Comparison of ENCODE assay signal across 1 cellular context in the genomic region with DNA sequence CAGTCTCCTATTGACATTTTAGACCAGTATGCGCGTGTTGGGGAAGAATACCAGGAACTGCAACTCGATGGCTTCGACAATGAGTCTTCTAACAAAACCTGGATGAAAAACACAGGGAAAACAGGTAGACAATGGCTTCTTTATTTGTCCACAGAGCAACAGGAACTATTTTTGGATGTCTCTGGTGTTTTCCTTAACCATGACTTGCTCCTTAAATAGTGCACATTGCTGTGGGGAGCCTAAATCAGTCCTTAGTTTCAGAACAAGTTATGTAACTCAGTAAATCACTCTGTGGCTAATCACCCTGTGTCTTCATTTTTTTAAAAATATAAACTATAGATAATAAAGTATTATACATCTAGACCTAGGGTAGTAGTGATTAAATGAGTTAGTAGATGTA.
TF ChIP-seq lines count a peak whose summit lies in the region.

No MANE protein-coding gene starts in this region.

TF ChIP-seq in WTC11, 78 proteins besides CTCF, POLR2A, EP300 and RAD21 (continued from another document):
- TF ChIP-seq, protein P1, sequence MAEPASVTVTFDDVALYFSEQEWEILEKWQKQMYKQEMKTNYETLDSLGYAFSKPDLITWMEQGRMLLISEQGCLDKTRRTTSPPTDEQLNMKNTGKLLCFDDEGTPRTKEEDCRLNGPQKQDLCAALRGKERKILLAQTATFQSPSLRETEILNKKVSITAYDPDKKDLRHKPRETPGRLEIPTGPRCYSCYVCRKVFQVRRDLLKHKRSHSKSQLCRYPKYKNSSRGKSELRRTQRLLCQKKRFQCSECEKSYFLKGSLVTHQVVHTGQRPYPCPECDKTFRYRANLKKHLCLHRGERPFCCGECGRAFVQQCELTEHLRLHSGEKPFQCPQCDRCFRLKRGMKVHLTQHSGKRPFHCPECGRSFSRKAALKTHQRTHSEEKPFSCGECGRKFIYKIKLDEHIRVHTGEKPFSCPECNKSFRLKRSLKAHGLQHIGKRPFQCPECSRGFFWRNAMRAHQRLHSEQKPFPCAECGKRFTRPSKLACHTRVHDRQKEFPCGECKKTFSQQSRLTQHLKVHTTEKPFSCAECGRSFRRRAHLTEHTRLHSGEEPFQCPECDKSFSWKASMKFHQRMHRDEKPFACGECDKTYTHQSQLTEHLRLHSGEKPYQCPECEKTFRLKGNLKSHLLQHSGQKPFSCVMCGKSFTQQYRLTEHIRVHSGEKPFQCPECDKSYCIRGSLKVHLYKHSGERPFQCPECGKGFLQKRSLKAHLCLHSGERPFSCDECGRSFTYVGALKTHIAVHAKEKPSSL (CRISPR knock-in tag; conservative IDR thresholded peaks at IDR 0.05) = no peak
- no peak for TF ChIP-seq JAZF1 (CRISPR knock-in tag; IDR thresholded peaks at IDR 0.05)
- TF ChIP-seq PRRX2 (CRISPR knock-in tag; IDR thresholded peaks at IDR 0.05) = no peak
- TF ChIP-seq NFATC4 (CRISPR knock-in tag; IDR thresholded peaks at IDR 0.05) = no peak
